8 cellular contexts compared by ENCODE assay signal in genomic region chr12:39442895-39443703, GRCh38. TPM values are rescaled to one million over a fixed set of nuclear protein-coding genes. Genes with fewer than 3 reads are reported as not detected.
DNase-seq lines count a peak whose midpoint lies in the region; ATAC-seq, FAIRE-seq and TF ChIP-seq lines count a peak whose summit lies in the region.

Gene KIF21A, minus strand, starts transcription at chr12:39443120. Its CDS starts 150 bp downstream, at chr12:39442970.

- FAIRE-seq in D721Med (lab: Jason Lieb, UNC): no peak

- peak within 1 kb of the TSS; percentile 88 for H3K27ac ChIP-seq in HUES48 (ENCODE audit: low read depth, low read length)
- no peak within 1 kb of the TSS for H3K27ac ChIP-seq in OCI-LY7 (ENCODE audit: low read depth, low read length, poor library complexity, severe bottlenecking)
- H3K27ac ChIP-seq in esophagus muscularis mucosa (replicated peaks in 1 of 4): peak within 1 kb of the TSS; percentile 87 to 93 (median 88)
- H3K27ac ChIP-seq in muscle layer of duodenum (ENCODE audit: low read length): peak within 1 kb of the TSS; percentile 69

- H3K36me3 ChIP-seq in HUES48 (ENCODE audit: control insufficient read depth, insufficient read depth, low read length) (no peaks in the 10 kb centered on the region), OCI-LY7 (ENCODE audit: insufficient read depth, low read length) (no peaks in the 10 kb centered on the region), esophagus muscularis mucosa (no peaks in the 10 kb centered on the region), muscle layer of duodenum (ENCODE audit: control insufficient read depth in 1 of 2, insufficient read depth in 2 of 2, low read length in 2 of 2) (no peaks in the 10 kb centered on the region)

- no peaks in the 10 kb centered on the region for H3K36me3 Mint-ChIP-seq in activated T-cell treated with anti-CD3 and anti-CD28 coated beads, Interleukin-2, amount 50 U/mL, for 4 hours (ENCODE audit: insufficient read depth)

- H4K20me1 ChIP-seq in OCI-LY7 (ENCODE audit: insufficient read depth, low read length): no peaks in the 10 kb centered on the region

- POLR2A ChIA-PET in OCI-LY7 (lab: Charles Lee): no interaction called here

- H3K27me3 Mint-ChIP-seq in activated T-cell treated with anti-CD3 and anti-CD28 coated beads, Interleukin-2, amount 50 U/mL, for 4 hours (ENCODE audit: low read depth): no peaks in the 10 kb centered on the region

- CTCF ChIA-PET in OCI-LY7 (lab: Charles Lee; ENCODE audit: unreplicated experiment): interaction anchor here (0.6 kb wide), 1 partner anchor 1115 kb away, joined by 3 read pairs; no protein-coding TSS in a partner anchor

- intact Hi-C loops in OCI-LY7 (cut with micrococcal nuclease; ENCODE audit: unreplicated experiment) (no loop called here), esophagus muscularis mucosa (cut with DNase I) (loop anchor here (5.0 to 10.0 kb wide), 2 partner anchors 108 to 169 kb away; no protein-coding TSS in a partner anchor)

- WGBS in esophagus muscularis mucosa: 2% methylated on average over 12 of the region's 91 CpGs

- H3K4me3 ChIP-seq in HUES48 (ENCODE audit: low read depth, low read length) (peak within 1 kb of the TSS; percentile 72), OCI-LY7 (ENCODE audit: low read depth, low read length, poor library complexity, severe bottlenecking) (peak within 1 kb of the TSS; percentile 31), esophagus muscularis mucosa (peak within 1 kb of the TSS; percentile 84 to 98 (median 94)), muscle layer of duodenum (ENCODE audit: low read depth in 1 of 2, low read length in 2 of 2) (peak within 1 kb of the TSS; percentile 86 to 94)

- DNase-seq in D721Med (ENCODE audit: insufficient read length, low spot score) (peak; percentile 18), OCI-LY7 (ENCODE audit: low spot score) (peak; percentile 1), esophagus muscularis mucosa (ENCODE audit: extremely low spot score) (peak; percentile 95)
- DNase-seq in activated T-cell treated with anti-CD3 and anti-CD28 coated beads, Interleukin-2, amount 50 U/mL, for 4 hours: peak; percentile 82
- DNase-seq in stimulated activated CD8-positive, alpha-beta memory T cell treated with anti-CD3 and anti-CD28 coated beads, Interleukin-7, amount 100 ng/mL, for 4 hours (ENCODE audit: low read depth in 2 of 2): peak; percentile 77 to 83

- H3K4me1 Mint-ChIP-seq in activated T-cell treated with anti-CD3 and anti-CD28 coated beads, Interleukin-2, amount 50 U/mL, for 4 hours (ENCODE audit: low read depth): peaks cover 21% of the 10 kb centered on the region

- peak within 1 kb of the TSS; percentile 87 for H3K4me3 Mint-ChIP-seq in activated T-cell treated with anti-CD3 and anti-CD28 coated beads, Interleukin-2, amount 50 U/mL, for 4 hours

- no peaks in the 10 kb centered on the region for H3K79me2 ChIP-seq in OCI-LY7 (ENCODE audit: insufficient read depth, low read depth, low read length)

- no peak within 1 kb of the TSS for H2AFZ ChIP-seq in OCI-LY7 (ENCODE audit: low read length)

- H3K9me2 ChIP-seq in OCI-LY7 (ENCODE audit: insufficient read depth, low read length): no peaks in the 10 kb centered on the region

- ATAC-seq in GM21423 (IDR thresholded peaks at IDR 0.05; ENCODE audit: unreplicated experiment): peak; percentile 95
- peak; percentile 92 to 95 for ATAC-seq in activated T-cell treated with anti-CD3 and anti-CD28 coated beads, Interleukin-2, amount 50 U/mL, for 4 hours

- TF ChIP-seq CTCF in D721Med (IDR thresholded peaks at IDR 0.05; ENCODE audit: insufficient read depth, missing control alignments): no peak
- no peak for TF ChIP-seq CTCF in OCI-LY7 (conservative IDR thresholded peaks at IDR 0.05; ENCODE audit: low read length)
- TF ChIP-seq CTCF in esophagus muscularis mucosa (IDR thresholded peaks at IDR 0.05): peak; percentile 42 to 93 (median 47)

- no peaks in the 10 kb centered on the region for H3K9me3 ChIP-seq in HUES48 (ENCODE audit: control insufficient read depth, insufficient read depth, low read length)
- H3K9me3 ChIP-seq in OCI-LY7 (ENCODE audit: low read length): no peaks in the 10 kb centered on the region
- H3K9me3 ChIP-seq in esophagus muscularis mucosa: no peaks in the 10 kb centered on the region
- no peaks in the 10 kb centered on the region for H3K9me3 ChIP-seq in muscle layer of duodenum (ENCODE audit: control insufficient read depth in 1 of 2, low read length in 2 of 2)

- H3K9me3 Mint-ChIP-seq in activated T-cell treated with anti-CD3 and anti-CD28 coated beads, Interleukin-2, amount 50 U/mL, for 4 hours: no peaks in the 10 kb centered on the region

- H3K27me3 ChIP-seq in HUES48 (ENCODE audit: control insufficient read depth, insufficient read depth, low read length): peaks cover 5% of the 10 kb centered on the region
- no peaks in the 10 kb centered on the region for H3K27me3 ChIP-seq in esophagus muscularis mucosa
- H3K27me3 ChIP-seq in muscle layer of duodenum (ENCODE audit: low read depth, low read length): no peaks in the 10 kb centered on the region

- peak; percentile 44 for TF ChIP-seq POLR2A in esophagus muscularis mucosa (IDR thresholded peaks at IDR 0.05; ENCODE audit: low read depth)

- H3K9ac ChIP-seq in HUES48 (ENCODE audit: low read depth, low read length): peak within 1 kb of the TSS; percentile 66

- peak within 1 kb of the TSS; percentile 44; the same call in 1 of the 2 replicates for H3K4me2 ChIP-seq in OCI-LY7 (ENCODE audit: low read length)

- no peak for TF ChIP-seq EP300 in esophagus muscularis mucosa (IDR thresholded peaks at IDR 0.05)

- BruUV-seq in OCI-LY7 (replicated peaks; lab: Mats Ljungman, UMichigan): no TSS peak

- peaks cover 31% of the 10 kb centered on the region for H3K4me1 ChIP-seq in HUES48 (ENCODE audit: control insufficient read depth, insufficient read depth, low read length)
- H3K4me1 ChIP-seq in OCI-LY7 (ENCODE audit: insufficient read depth, low read length, poor library complexity, severe bottlenecking): no peaks in the 10 kb centered on the region
- H3K4me1 ChIP-seq in esophagus muscularis mucosa: peaks cover 15 to 28% (median 25%) of the 10 kb centered on the region in 4 donors
- peaks cover 0 to 6% of the 10 kb centered on the region in 2 donors for H3K4me1 ChIP-seq in muscle layer of duodenum (ENCODE audit: control insufficient read depth in 1 of 2, insufficient read depth in 2 of 2, low read length in 2 of 2)

RNA-seq across cellular contexts. Expression of gene KIF21A, which starts in this region (rescaled TPM):
- not detected in 2 replicates for total RNA-seq in OCI-LY7 (2014; rRNA removed; shearing (Covaris generic))
- total RNA-seq in OCI-LY7 (2022): 1.1 and 1.4 TPM in 2 replicates
- 10 to 100 TPM; 22.4 to 27.8 (median 25.2) TPM for total RNA-seq in activated T-cell treated with anti-CD3 and anti-CD28 coated beads, Interleukin-2, amount 50 U/mL, for 4 hours
- 10 to 100 TPM in 3 of 4 donors, 1 to 10 TPM in 1; 9.3 to 17.4 (median 11.1) TPM for total RNA-seq in esophagus muscularis mucosa

Comparison
In these comparisons a context has a peak if more than half of its experiments do, and no peak if none do; other contexts are left out.
1. RNA of gene KIF21A (total RNA-seq): 22.4 to 27.8 TPM in activated T-cell treated with anti-CD3 and anti-CD28 coated beads, Interleukin-2, amount 50 U/mL, for 4 hours and 9.3 to 17.4 TPM in esophagus muscularis mucosa; 1.1 to 1.4 TPM in OCI-LY7; every median in the first group is over 4 times any median in the second.
2. DNase-seq: peak in every context shown above with its lines; median percentile 95 in esophagus muscularis mucosa; 82 in activated T-cell treated with anti-CD3 and anti-CD28 coated beads, Interleukin-2, amount 50 U/mL, for 4 hours; 80 in stimulated activated CD8-positive, alpha-beta memory T cell treated with anti-CD3 and anti-CD28 coated beads, Interleukin-7, amount 100 ng/mL, for 4 hours; 18 in D721Med; 1 in OCI-LY7.
3. CTCF ChIP-seq: peak in esophagus muscularis mucosa (3 of 3); none in D721Med (single experiment) and OCI-LY7 (single experiment).
4. H3K4me3 ChIP-seq: peak in every context shown above with its lines; median percentile 94 in esophagus muscularis mucosa; 90 in muscle layer of duodenum; 72 in HUES48; 31 in OCI-LY7.